Comparison of ENCODE assay signal across 25 cellular contexts in genomic region chr2:216951166-216951565, GRCh38.
"Had no signal": no experiment of that assay in that cellular context is flagged by ENCODE, and none has a peak within 500 bp of the region (broad histone marks: within the 10 kb centered on the region; RNA-seq: fewer than 3 reads in every experiment).

No MANE protein-coding gene starts in this region.

- DNase-seq: activated CD4-positive, alpha-beta memory T cell treated with anti-CD3 and anti-CD28 coated beads, Interleukin-2, amount 10 ng/mL, durations not matched to agents 7 days and 5 days; activated CD4-positive, alpha-beta T cell treated with anti-CD3 and anti-CD28 coated beads for 36 hours; activated CD4-positive, alpha-beta T cell treated with anti-CD3 and anti-CD28 coated beads, Interleukin-2, amount 10 ng/mL, durations not matched to agents 24 days and 14 days; activated CD4-positive, CD25-positive, alpha-beta regulatory T cell; activated CD4-positive, CD25-positive, alpha-beta regulatory T cell treated with anti-CD3 and anti-CD28 coated beads, Interleukin-2, amount 50 U/mL, for 72 hours; activated CD8-positive, alpha-beta memory T cell treated with anti-CD3 and anti-CD28 coated beads, Interleukin-2, amount 50 U/mL, for 48 hours; activated gamma-delta T cell; activated naive CD4-positive, alpha-beta T cell; activated naive CD4-positive, alpha-beta T cell treated with anti-CD3 and anti-CD28 coated beads, Interleukin-2, amount 10 ng/mL, durations not matched to agents 7 days and 5 days; activated naive CD8-positive, alpha-beta T cell treated with anti-CD3 and anti-CD28 coated beads, Interleukin-2, amount 10 ng/mL, durations not matched to agents 7 days and 5 days; activated T-cell treated with anti-CD3 and anti-CD28 coated beads for 4 hours; activated T-cell treated with anti-CD3 and anti-CD28 coated beads, Interleukin-2, amount 50 U/mL, for 24 hours; activated T-cell treated with anti-CD3 and anti-CD28 coated beads, Interleukin-2, amount 50 U/mL, for 72 hours; body of pancreas; caudate nucleus; cortex of kidney; dermis blood vessel endothelial cell; effector CD4-positive, alpha-beta T cell; effector memory CD8-positive, alpha-beta T cell; erythroblast; foreskin keratinocyte; gastrocnemius medialis; T-helper 2 cell had no signal

- H3K4me3 ChIP-seq: ascending aorta, body of pancreas, esophagus muscularis mucosa, gastrocnemius medialis had no signal

- H3K27ac ChIP-seq: body of pancreas, esophagus muscularis mucosa, foreskin keratinocyte, gastrocnemius medialis had no signal

- H3K27me3 ChIP-seq: ascending aorta, body of pancreas, esophagus muscularis mucosa, gastrocnemius medialis had no signal

- H3K9me3 ChIP-seq: body of pancreas, gastrocnemius medialis had no signal

- H3K4me1 ChIP-seq: ascending aorta, body of pancreas, esophagus muscularis mucosa, foreskin keratinocyte had no signal

- H3K36me3 ChIP-seq: ascending aorta, esophagus muscularis mucosa, gastrocnemius medialis had no signal
